In the genomic region with DNA sequence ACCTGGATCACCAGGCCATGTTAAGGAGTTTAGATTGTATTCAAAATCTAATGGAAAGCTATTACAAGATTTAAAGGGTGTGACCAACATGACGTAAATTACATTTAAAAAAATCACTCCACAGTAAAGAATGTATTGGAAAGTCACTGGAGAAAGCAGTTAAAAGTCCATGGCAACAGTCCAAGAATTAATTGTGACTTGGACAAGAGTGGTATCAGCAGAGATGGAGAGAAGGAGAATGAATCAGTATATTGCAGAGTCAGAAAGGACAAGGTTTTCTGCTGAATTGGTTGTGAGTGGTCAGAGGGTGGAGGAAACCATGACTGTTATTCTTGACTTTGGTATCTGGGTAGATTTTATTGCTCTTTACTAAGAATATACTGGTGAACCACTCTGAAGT, we compare ENCODE assay signal across 29 cellular contexts.
"Had no signal": no experiment of that assay in that cellular context is flagged by ENCODE, and none has a peak within 500 bp of the region (broad histone marks: within the 10 kb centered on the region; RNA-seq: fewer than 3 reads in every experiment).

No MANE protein-coding gene starts in this region.

- H3K4me3 ChIP-seq: esophagus muscularis mucosa, gastroesophageal sphincter, hepatocyte, pancreas, prostate gland, sigmoid colon, smooth muscle cell, thyroid gland, upper lobe of left lung, vagina had no signal

- DNase-seq: activated CD4-positive, alpha-beta memory T cell treated with anti-CD3 and anti-CD28 coated beads for 36 hours; activated CD4-positive, alpha-beta T cell treated with anti-CD3 and anti-CD28 coated beads, Interleukin-2, amount 10 ng/mL, durations not matched to agents 24 days and 14 days; activated CD4-positive, CD25-positive, alpha-beta regulatory T cell treated with anti-CD3 and anti-CD28 coated beads, Interleukin-2, amount 50 U/mL, for 72 hours; activated gamma-delta T cell treated with Interleukin-2 at 50 U/mL for 16 hours; activated naive CD8-positive, alpha-beta T cell treated with anti-CD3 and anti-CD28 coated beads, Interleukin-2, amount 50 U/mL, for 24 hours; activated T-cell treated with anti-CD3 and anti-CD28 coated beads, Interleukin-2, amount 50 U/mL, for 4 hours; amygdala; kidney; left colon; naive B cell; nephron progenitor cell; pancreas; retina; sigmoid colon; stimulated activated CD4-positive, alpha-beta T cell treated with anti-CD3 and anti-CD28 coated beads, Interleukin-1b, Interleukin-23, amount 100 ng/mL, for 48 hours; stimulated activated CD4-positive, alpha-beta T cell treated with anti-CD3 and anti-CD28 coated beads, Interleukin-4, amount 100 ng/mL, for 4 hours; stimulated activated CD8-positive, alpha-beta memory T cell treated with anti-CD3 and anti-CD28 coated beads, Interleukin-4, amount 100 ng/mL, for 48 hours; stimulated activated naive CD8-positive, alpha-beta T cell treated with anti-CD3 and anti-CD28 coated beads, Interleukin-15, amount 100 ng/mL, for 72 hours; T1000; thyroid gland; upper lobe of left lung had no signal

- ATAC-seq: activated naive CD8-positive, alpha-beta T cell treated with anti-CD3 and anti-CD28 coated beads, Interleukin-2, amount 50 U/mL, for 24 hours; activated T-cell treated with anti-CD3 and anti-CD28 coated beads, Interleukin-2, amount 50 U/mL, for 4 hours; activated T-helper 17 cell treated with anti-CD3 and anti-CD28 coated beads, Interleukin-2, amount 50 U/mL, for 72 hours; gastroesophageal sphincter; left colon; pancreas; stimulated activated memory B cell treated with anti-CD40 and anti-IgM and Interleukin-4, amounts not matched to agents 10 μg/mL and 1 μg/mL and 100 μg/mL, for 72 hours; stimulated activated naive CD8-positive, alpha-beta T cell treated with anti-CD3 and anti-CD28 coated beads, Interleukin-15, amount 100 ng/mL, for 72 hours had no signal
